Comparison of ENCODE assay signal across 1 cellular context in genomic region chr14:54087376-54087775, GRCh38.
TF ChIP-seq lines count a peak whose summit lies in the region.

No MANE protein-coding gene starts in this region.

TF ChIP-seq in HepG2, 621 proteins besides CTCF, POLR2A, EP300 and RAD21 (continued from another document):
- TF ChIP-seq ZNF343 (CRISPR knock-in tag; IDR thresholded peaks at IDR 0.05) = no peak
- no peak for TF ChIP-seq RARG (CRISPR knock-in tag; IDR thresholded peaks at IDR 0.05; ENCODE audit: low read depth)
- no peak for TF ChIP-seq MZF1 (CRISPR knock-in tag; IDR thresholded peaks at IDR 0.05; ENCODE audit: borderline replicate concordance)
